16 cellular contexts compared by ENCODE assay signal in genomic region chr1:161580879-161581537, GRCh38. TPM values are rescaled to one million over a fixed set of nuclear protein-coding genes. Genes with fewer than 3 reads are reported as not detected.
A peak's percentile ranks its signal among the peaks of the same experiment; 100 is the strongest.
DNase-seq lines count a peak whose midpoint lies in the region; ATAC-seq and TF ChIP-seq lines count a peak whose summit lies in the region.
"Not testable (repeated sequence)": the region's sequence is repeated elsewhere in the genome, so short reads cannot be mapped to it uniquely, and the experiment has no call there.
"Had no signal": no experiment of that assay in that cellular context is flagged by ENCODE, and none has a peak within 500 bp of the region (broad histone marks: within the 10 kb centered on the region; RNA-seq: fewer than 3 reads in every experiment).

No MANE protein-coding gene starts in this region.

- TF ChIP-seq CTCF in heart left ventricle (IDR thresholded peaks at IDR 0.05); upper lobe of right lung (IDR thresholded peaks at IDR 0.05): not testable (repeated sequence)

- intact Hi-C loops in heart left ventricle (cut with DNase I); upper lobe of right lung (cut with DNase I): not testable (repeated sequence)

- not testable (repeated sequence) for H3K9me3 ChIP-seq in heart left ventricle, upper lobe of right lung

- not testable (repeated sequence) for TF ChIP-seq POLR2A in heart left ventricle (IDR thresholded peaks at IDR 0.05)

- peak; percentile 75 for ATAC-seq in GM18867 (IDR thresholded peaks at IDR 0.05; ENCODE audit: unreplicated experiment)
- peak; percentile 61 for ATAC-seq in GM19438 (IDR thresholded peaks at IDR 0.05; ENCODE audit: low read depth, unreplicated experiment)
- peak; percentile 70 for ATAC-seq in GM21529 (IDR thresholded peaks at IDR 0.05; ENCODE audit: unreplicated experiment)
- ATAC-seq in HG02798 (IDR thresholded peaks at IDR 0.05; ENCODE audit: poor library complexity, unreplicated experiment) = peak; percentile 75
- peak; percentile 65 for ATAC-seq in HG03066 (IDR thresholded peaks at IDR 0.05; ENCODE audit: low read depth, unreplicated experiment)
- ATAC-seq in HG03442 (IDR thresholded peaks at IDR 0.05; ENCODE audit: unreplicated experiment) = peak; percentile 79
- peak in 3 of 4 donors; percentile 42 to 53 (median 48) for ATAC-seq in heart left ventricle
- ATAC-seq in upper lobe of right lung = peak; percentile 68

- H3K4me3 ChIP-seq in heart left ventricle, upper lobe of right lung: not testable (repeated sequence)

- H3K36me3 ChIP-seq in heart left ventricle, upper lobe of right lung: not testable (repeated sequence)

- WGBS in heart left ventricle, 4 donors = no CpG with 5 or more reads among the region's 4 CpGs

- H3K4me1 ChIP-seq in heart left ventricle, upper lobe of right lung: not testable (repeated sequence)

- not testable (repeated sequence) for H3K27me3 ChIP-seq in heart left ventricle, upper lobe of right lung

- DNase-seq in heart left ventricle, upper lobe of right lung: not testable (repeated sequence)

- H3K27ac ChIP-seq in heart left ventricle, upper lobe of right lung: not testable (repeated sequence)

RNA-seq across cellular contexts. Expression of gene FCGR3A, which starts 31.4 kb away (rescaled TPM):
- total RNA-seq in heart left ventricle (100 to 1,000 TPM in 1 of 9 donors, 10 to 100 TPM in 3, 1 to 10 TPM in 5; 1.8 to 204 (median 9.2) TPM), upper lobe of right lung (112 TPM)
- 1 to 10 TPM; 3.2 to 9.9 TPM for polyA plus RNA-seq in heart left ventricle
- total RNA-seq: activated CD4-positive, alpha-beta T cell treated with anti-CD3 and anti-CD28 coated beads for 36 hours; activated CD8-positive, alpha-beta memory T cell treated with anti-CD3 and anti-CD28 coated beads for 36 hours; G401; glomerular endothelial cell; MCF 10A; PC-9 had no signal

RNA-seq across cellular contexts. Expression of gene FCGR3B, which starts 50.0 kb away (rescaled TPM):
- total RNA-seq in heart left ventricle (10 to 100 TPM in 1 of 9 donors, 1 to 10 TPM in 8; 1.3 to 12.7 (median 1.7) TPM), upper lobe of right lung (18.9 TPM)
- polyA plus RNA-seq in heart left ventricle = under 1 TPM; 0.15 to 0.37 TPM
- total RNA-seq: activated CD4-positive, alpha-beta T cell treated with anti-CD3 and anti-CD28 coated beads for 36 hours; activated CD8-positive, alpha-beta memory T cell treated with anti-CD3 and anti-CD28 coated beads for 36 hours; activated naive CD4-positive, alpha-beta T cell treated with anti-CD3 and anti-CD28 coated beads for 36 hours; CD4-positive, alpha-beta memory T cell; G401; glomerular endothelial cell; MCF 10A; PC-9 had no signal
- polyA plus RNA-seq: CD4-positive, alpha-beta memory T cell had no signal

RNA-seq across cellular contexts. Expression of gene HSPA6, which starts 56.7 kb away (rescaled TPM):
- total RNA-seq in heart left ventricle (1 to 10 TPM in 3 of 9 donors, under 1 TPM in 6; 0.27 to 5.9 (median 0.93) TPM), upper lobe of right lung (10.9 TPM)
- 1 to 10 TPM in 1 of 2 donors, under 1 TPM in 1; 0.65 to 1.3 TPM for polyA plus RNA-seq in heart left ventricle
